8 cellular contexts compared by ENCODE assay signal in genomic region chrX:65601126-65601525, GRCh38.
DNase-seq lines count a peak whose midpoint lies in the region; ATAC-seq and TF ChIP-seq lines count a peak whose summit lies in the region.

No MANE protein-coding gene starts in this region.

- H3K9me3 ChIP-seq in KOPT-K1 (ENCODE audit: insufficient read depth, low read length, poor library complexity, severe bottlenecking) (no peaks in the 10 kb centered on the region), left lung (no peaks in the 10 kb centered on the region), stomach smooth muscle (ENCODE audit: control insufficient read depth in 2 of 2, low read length in 2 of 2) (no peaks in the 10 kb centered on the region)

- no peak for DNase-seq in activated naive CD4-positive, alpha-beta T cell treated with anti-CD3 and anti-CD28 coated beads, Interleukin-2, amount 50 U/mL, for 72 hours (ENCODE audit: low spot score in 2 of 2)
- no peak for DNase-seq in left lung
- no peak for DNase-seq in SHP77 treated with DMSO at 0.1 percent for 48 hours (lab: John Stamatoyannopoulos, UW)
- no peak for DNase-seq in 8988T
- no peak for DNase-seq in cerebellar nuclear complex (lab: John Stamatoyannopoulos, UW)

- peaks cover 12 to 19% of the 10 kb centered on the region in 2 donors for H3K9me3 Mint-ChIP-seq in activated naive CD4-positive, alpha-beta T cell treated with anti-CD3 and anti-CD28 coated beads, Interleukin-2, amount 50 U/mL, for 72 hours

- peak overlapping the region; percentile 14 for H3K27ac ChIP-seq in KOPT-K1 (ENCODE audit: low read depth, low read length, poor library complexity, severe bottlenecking)
- peak overlapping the region; percentile 82 to 93 for H3K27ac ChIP-seq in left lung
- H3K27ac ChIP-seq in stomach smooth muscle (ENCODE audit: low read length): peak overlapping the region; percentile 76

- H3K36me3 ChIP-seq in KOPT-K1 (ENCODE audit: insufficient read depth, low read length) (no peaks in the 10 kb centered on the region), left lung (no peaks in the 10 kb centered on the region), stomach smooth muscle (ENCODE audit: control insufficient read depth in 2 of 2, insufficient read depth in 2 of 2, low read length in 2 of 2) (no peaks in the 10 kb centered on the region)

- peak; percentile 51 to 56 for ATAC-seq in activated naive CD4-positive, alpha-beta T cell treated with anti-CD3 and anti-CD28 coated beads, Interleukin-2, amount 50 U/mL, for 72 hours
- ATAC-seq in left lung (peak; percentile 40), GM18519 (IDR thresholded peaks at IDR 0.05; ENCODE audit: low FRiP score, unreplicated experiment) (no peak)

- H3K27me3 ChIP-seq in left lung (no peaks in the 10 kb centered on the region), stomach smooth muscle (ENCODE audit: control insufficient read depth in 1 of 2, insufficient read depth in 2 of 2, low read length in 2 of 2) (peaks cover 0 to 2% of the 10 kb centered on the region in 2 donors)

- H3K36me3 Mint-ChIP-seq in activated naive CD4-positive, alpha-beta T cell treated with anti-CD3 and anti-CD28 coated beads, Interleukin-2, amount 50 U/mL, for 72 hours: peaks cover 16 to 23% of the 10 kb centered on the region in 2 donors

- TF ChIP-seq CTCF in left lung (IDR thresholded peaks at IDR 0.05): no peak

- H3K4me3 ChIP-seq in left lung (no peak overlapping the region), stomach smooth muscle (ENCODE audit: low read length in 2 of 2) (no peak overlapping the region)

- peak overlapping the region in 1 of 2 donors; percentile 14 for H3K9ac ChIP-seq in stomach smooth muscle (ENCODE audit: low read length in 2 of 2)

- intact Hi-C loops in left lung (cut with DNase I): loop anchor here in 1 of 2 donors (10.0 kb wide), 1 partner anchor 104 kb away; no protein-coding TSS in a partner anchor

- peak overlapping the region; percentile 88 to 89 for H3K27ac Mint-ChIP-seq in activated naive CD4-positive, alpha-beta T cell treated with anti-CD3 and anti-CD28 coated beads, Interleukin-2, amount 50 U/mL, for 72 hours

- H3K4me1 ChIP-seq in left lung (peaks cover 18 to 58% of the 10 kb centered on the region in 2 donors), stomach smooth muscle (ENCODE audit: control insufficient read depth, insufficient read depth, low read length) (peaks cover 17% of the 10 kb centered on the region)

Comparison
In these comparisons a context has a peak if more than half of its experiments do, and no peak if none do; other contexts are left out.
1. H3K27ac ChIP-seq: peak in every context shown above with its lines; median percentile 88 in left lung; 76 in stomach smooth muscle; 14 in KOPT-K1.